ENCODE assay signal across 19 cellular contexts in the genomic region with DNA sequence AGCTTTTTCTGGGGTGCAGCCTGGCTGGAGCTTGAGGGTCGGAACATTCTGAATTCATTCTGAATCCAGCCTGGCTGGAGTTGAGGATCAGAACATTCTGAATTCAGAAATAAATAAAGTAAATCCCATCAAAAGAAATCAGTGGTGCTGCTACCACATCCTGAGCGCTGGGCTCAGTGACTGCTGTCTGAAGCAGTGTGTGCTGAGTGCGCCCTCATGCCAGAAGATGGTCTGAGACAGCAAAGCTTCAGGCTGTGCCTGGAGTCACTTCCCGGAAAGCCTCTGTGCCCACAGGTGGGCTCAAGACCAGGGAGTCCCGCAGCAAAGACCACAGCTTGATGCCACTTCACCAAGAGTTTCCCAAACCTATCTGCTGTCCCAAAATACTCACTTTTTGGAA.
DNase-seq lines count a peak whose midpoint lies in the region; ATAC-seq and TF ChIP-seq lines count a peak whose summit lies in the region.
"Had no signal": no experiment of that assay in that cellular context is flagged by ENCODE, and none has a peak within 500 bp of the region (broad histone marks: within the 10 kb centered on the region; RNA-seq: fewer than 3 reads in every experiment).

No MANE protein-coding gene starts in this region.

- H2BK5ac ChIP-seq in H9 (ENCODE audit: insufficient read length, low read length), result no peak overlapping the region

- peaks cover 16% of the 10 kb centered on the region for H3K4me1 ChIP-seq in H9 (ENCODE audit: insufficient read depth, low read length)
- peaks cover 29% of the 10 kb centered on the region for H3K4me1 ChIP-seq in iPS-18a (ENCODE audit: control insufficient read depth, low read depth, low read length)
- peaks cover 5% of the 10 kb centered on the region for H3K4me1 ChIP-seq in smooth muscle cell (ENCODE audit: low read depth)
- no peaks in the 10 kb centered on the region for H3K4me1 ChIP-seq in colonic mucosa
- H3K4me1 ChIP-seq: BE2C had no signal

- H3K36me3 ChIP-seq in iPS-18a (ENCODE audit: control insufficient read depth, low read depth, low read length), result no peaks in the 10 kb centered on the region
- no peaks in the 10 kb centered on the region for H3K36me3 ChIP-seq in smooth muscle cell (ENCODE audit: low read depth)
- no peaks in the 10 kb centered on the region for H3K36me3 ChIP-seq in colonic mucosa
- H3K36me3 ChIP-seq: BE2C, SJSA1 had no signal

- H3K36me3 Mint-ChIP-seq in H9 (ENCODE audit: insufficient read depth in 1 of 3, low read depth in 3 of 3) (peaks cover 14 to 21% (median 16%) of the 10 kb centered on the region in 3 experiments), WTC11 (peaks cover 15% of the 10 kb centered on the region)
- H3K36me3 Mint-ChIP-seq in effector memory CD8-positive, alpha-beta T cell (ENCODE audit: insufficient read depth), result no peaks in the 10 kb centered on the region

- H4K8ac ChIP-seq in H9 (replicated peaks; ENCODE audit: insufficient read length, low read depth, low read length), result no peak overlapping the region

- peak; percentile 79 for ATAC-seq in WTC11
- ATAC-seq in HG03378 (IDR thresholded peaks at IDR 0.05; ENCODE audit: unreplicated experiment), result no peak
- no peak for ATAC-seq in effector memory CD8-positive, alpha-beta T cell (replicated peaks)
- ATAC-seq: HepG2 had no signal

- no peak overlapping the region for H2BK15ac ChIP-seq in H9 (ENCODE audit: low read depth, low read length)

- H3F3A ChIP-seq in smooth muscle cell (ENCODE audit: low read depth), result peaks cover 8% of the 10 kb centered on the region

- no peak overlapping the region for H3K4ac ChIP-seq in H9 (ENCODE audit: low read depth, low read length)

- no peak for TF ChIP-seq CTCF in H9 (conservative IDR thresholded peaks at IDR 0.05)
- TF ChIP-seq CTCF in WTC11 (IDR thresholded peaks at IDR 0.05), result no peak
- no peak for TF ChIP-seq CTCF in smooth muscle cell (IDR thresholded peaks at IDR 0.05; ENCODE audit: borderline replicate concordance, insufficient read depth, poor library complexity, severe bottlenecking)
- TF ChIP-seq CTCF in colonic mucosa (IDR thresholded peaks at IDR 0.05), result no peak

- H3K18ac ChIP-seq in H9 (ENCODE audit: insufficient read length, low read depth, low read length), result no peak overlapping the region

- H3K4me3 ChIP-seq in iPS-18a (ENCODE audit: low read length) (peak overlapping the region; percentile 25), smooth muscle cell (no peak overlapping the region), colonic mucosa (no peak overlapping the region)
- H3K4me3 ChIP-seq: SJSA1 had no signal

- CTCF ChIA-PET in WTC11 (lab: Charles Lee), result interaction anchor here (0.7 to 1.0 kb wide), 2 partner anchors 32 to 389 kb away, joined by 3 read pairs; no protein-coding TSS in a partner anchor

- WGBS in H9 (ENCODE audit: extremely low coverage, insufficient read length, low lambda C conversion rate), result no CpG with 5 or more reads among the region's 5 CpGs
- WGBS in smooth muscle cell (ENCODE audit: low lambda C conversion rate), result 77% methylated on average over 5 of the region's 5 CpGs

- no peak overlapping the region for H3K56ac ChIP-seq in H9 (ENCODE audit: insufficient read length, low read depth, low read length)

- DNase-seq in H9 (peak; percentile 42), WTC11 (ENCODE audit: low spot score) (no peak), smooth muscle cell (lab: John Stamatoyannopoulos, UW; ENCODE audit: unreplicated experiment) (no peak), colonic mucosa (no peak), cerebellar nuclear complex (lab: John Stamatoyannopoulos, UW) (no peak)
- no peak for DNase-seq in effector memory CD8-positive, alpha-beta T cell
- DNase-seq: BE2C, HCEC 1CT, Karpas-422, NCI-H1417 treated with DMSO at 0.1 percent for 48 hours, NCI-H2029, NCI-H2227 treated with DMSO at 0.1 percent for 48 hours, NCI-H524 treated with DMSO at 0.1 percent for 48 hours, SW 1271 had no signal

- H3K79me2 ChIP-seq in H9 (ENCODE audit: insufficient read depth, low read length) (no peaks in the 10 kb centered on the region), smooth muscle cell (ENCODE audit: low read depth) (no peaks in the 10 kb centered on the region)

- H2AFZ ChIP-seq in H9 (ENCODE audit: low read length) (peak overlapping the region; percentile 63), smooth muscle cell (ENCODE audit: low read depth) (no peak overlapping the region)

- H3K9me3 ChIP-seq in H9 (ENCODE audit: control insufficient read depth, low read depth, low read length) (no peaks in the 10 kb centered on the region), iPS-18a (ENCODE audit: control insufficient read depth, low read depth, low read length) (peaks cover 9% of the 10 kb centered on the region), smooth muscle cell (replicated peaks; ENCODE audit: low read depth) (no peaks in the 10 kb centered on the region), colonic mucosa (no peaks in the 10 kb centered on the region)
- H3K9me3 ChIP-seq: BE2C, SJSA1 had no signal

- intact Hi-C loops in colonic mucosa (cut with DNase I), result no loop called here

- H3K79me1 ChIP-seq in H9 (ENCODE audit: insufficient read depth, low read depth, low read length, poor library complexity, severe bottlenecking), result no peaks in the 10 kb centered on the region

- H3K27ac Mint-ChIP-seq in H9 (peak overlapping the region; percentile 73 to 97 (median 87); a peak in 6 of 7 replicates), WTC11 (peak overlapping the region; percentile 85; the same call in 1 of the 2 replicates)
- no peak overlapping the region for H3K27ac Mint-ChIP-seq in effector memory CD8-positive, alpha-beta T cell

- H4K20me1 ChIP-seq in H9 (ENCODE audit: control insufficient read depth, insufficient read depth, insufficient read length) (no peaks in the 10 kb centered on the region), smooth muscle cell (ENCODE audit: low read depth) (no peaks in the 10 kb centered on the region)

- H3K23ac ChIP-seq in H9 (ENCODE audit: insufficient read length, low read depth, low read length), result no peak overlapping the region

- H2BK20ac ChIP-seq in H9 (ENCODE audit: low read depth, low read length, poor library complexity, severe bottlenecking), result no peak overlapping the region

- no peak overlapping the region for H3T11ph ChIP-seq in H9 (ENCODE audit: low read length)

- H4K91ac ChIP-seq in H9 (ENCODE audit: insufficient read length, low read depth, low read length), result no peak overlapping the region

- H3K27me3 Mint-ChIP-seq in H9 (ENCODE audit: low read depth) (peaks cover 7% of the 10 kb centered on the region), WTC11 (ENCODE audit: low read depth) (peaks cover 4% of the 10 kb centered on the region; the same call in 1 of the 2 replicates)
- H3K27me3 Mint-ChIP-seq in effector memory CD8-positive, alpha-beta T cell, result peaks cover 0 to 5% of the 10 kb centered on the region in 2 donors

- no peak overlapping the region for H4K5ac ChIP-seq in H9 (ENCODE audit: insufficient read length, low read depth, low read length)

- H3K27me3 ChIP-seq in H9 (ENCODE audit: insufficient read depth, low read length), result no peaks in the 10 kb centered on the region
- no peaks in the 10 kb centered on the region for H3K27me3 ChIP-seq in iPS-18a (ENCODE audit: control insufficient read depth, insufficient read depth, low read length)
- no peaks in the 10 kb centered on the region for H3K27me3 ChIP-seq in smooth muscle cell (ENCODE audit: low read depth)
- H3K27me3 ChIP-seq in colonic mucosa, result no peaks in the 10 kb centered on the region
- H3K27me3 ChIP-seq: BE2C, SJSA1 had no signal

- POLR2A ChIA-PET in WTC11 (lab: Charles Lee), result interaction anchor here (0.7 kb wide), 1 partner anchor 142 kb away, joined by 4 read pairs; no protein-coding TSS in a partner anchor

- peak overlapping the region; percentile 43 to 59 for H3K4me3 Mint-ChIP-seq in H9
- peak overlapping the region; percentile 60 for H3K4me3 Mint-ChIP-seq in WTC11
- H3K4me3 Mint-ChIP-seq in effector memory CD8-positive, alpha-beta T cell, result no peak overlapping the region

- H2AK5ac ChIP-seq in H9 (ENCODE audit: insufficient read length, low read length), result no peak overlapping the region

- peaks cover 35 to 36% of the 10 kb centered on the region in 2 experiments for H3K4me1 Mint-ChIP-seq in H9
- H3K4me1 Mint-ChIP-seq in WTC11, result peaks cover 30% of the 10 kb centered on the region
- no peaks in the 10 kb centered on the region for H3K4me1 Mint-ChIP-seq in effector memory CD8-positive, alpha-beta T cell (ENCODE audit: low read depth in 2 of 2)

- H3K27ac ChIP-seq in H9 (ENCODE audit: insufficient read length, low read depth, low read length) (no peak overlapping the region), iPS-18a (ENCODE audit: low read length) (no peak overlapping the region), smooth muscle cell (ENCODE audit: low read depth) (no peak overlapping the region), colonic mucosa (no peak overlapping the region)
- H3K27ac ChIP-seq: HL-60, SJSA1 had no signal

- H3K9me3 Mint-ChIP-seq in H9 (peaks cover 19 to 21% of the 10 kb centered on the region in 2 experiments), WTC11 (peaks cover 22% of the 10 kb centered on the region)
- no peaks in the 10 kb centered on the region for H3K9me3 Mint-ChIP-seq in effector memory CD8-positive, alpha-beta T cell

- no peak overlapping the region for H2BK120ac ChIP-seq in H9 (ENCODE audit: low read depth, low read length, poor library complexity, severe bottlenecking)

- H3K14ac ChIP-seq in H9 (ENCODE audit: insufficient read depth, low read length), result no peak overlapping the region

- H2BK12ac ChIP-seq in H9 (ENCODE audit: insufficient read length, low read depth, low read length), result no peak overlapping the region

- H3K23me2 ChIP-seq in H9 (ENCODE audit: insufficient read length, low read depth, low read length, poor library complexity, severe bottlenecking), result no peaks in the 10 kb centered on the region

- H3K4me2 ChIP-seq in H9 (ENCODE audit: insufficient read depth, insufficient read length, low read length) (peak overlapping the region; percentile 34), smooth muscle cell (peak overlapping the region; percentile 56)

- no peak overlapping the region for H3K9ac ChIP-seq in H9 (ENCODE audit: extremely low read depth, insufficient read length, low read length)
- H3K9ac ChIP-seq in iPS-18a (ENCODE audit: low read length), result no peak overlapping the region
- H3K9ac ChIP-seq in smooth muscle cell (ENCODE audit: low read depth), result no peak overlapping the region
- H3K9ac ChIP-seq in colonic mucosa (ENCODE audit: low read depth in 2 of 2, low read length in 2 of 2), result no peak overlapping the region

TF ChIP-seq in WTC11, 78 proteins besides CTCF, POLR2A, EP300 and RAD21 (continues in another document):
- no peak for TF ChIP-seq NFYB (CRISPR knock-in tag; conservative IDR thresholded peaks at IDR 0.05; ENCODE audit: low read depth)
- TF ChIP-seq ZNF317 (CRISPR knock-in tag; IDR thresholded peaks at IDR 0.05; ENCODE audit: borderline replicate concordance, low read depth), result no peak

Comparison
In these comparisons a context has a peak if more than half of its experiments do, and no peak if none do; other contexts are left out.
1. H3K27ac Mint-ChIP-seq: peak in H9 (3 of 3) and WTC11 (single experiment); none in effector memory CD8-positive, alpha-beta T cell (0 of 2).
2. H3K4me3 Mint-ChIP-seq: peak in H9 (2 of 2) and WTC11 (single experiment); none in effector memory CD8-positive, alpha-beta T cell (0 of 2).